In the genomic region with DNA sequence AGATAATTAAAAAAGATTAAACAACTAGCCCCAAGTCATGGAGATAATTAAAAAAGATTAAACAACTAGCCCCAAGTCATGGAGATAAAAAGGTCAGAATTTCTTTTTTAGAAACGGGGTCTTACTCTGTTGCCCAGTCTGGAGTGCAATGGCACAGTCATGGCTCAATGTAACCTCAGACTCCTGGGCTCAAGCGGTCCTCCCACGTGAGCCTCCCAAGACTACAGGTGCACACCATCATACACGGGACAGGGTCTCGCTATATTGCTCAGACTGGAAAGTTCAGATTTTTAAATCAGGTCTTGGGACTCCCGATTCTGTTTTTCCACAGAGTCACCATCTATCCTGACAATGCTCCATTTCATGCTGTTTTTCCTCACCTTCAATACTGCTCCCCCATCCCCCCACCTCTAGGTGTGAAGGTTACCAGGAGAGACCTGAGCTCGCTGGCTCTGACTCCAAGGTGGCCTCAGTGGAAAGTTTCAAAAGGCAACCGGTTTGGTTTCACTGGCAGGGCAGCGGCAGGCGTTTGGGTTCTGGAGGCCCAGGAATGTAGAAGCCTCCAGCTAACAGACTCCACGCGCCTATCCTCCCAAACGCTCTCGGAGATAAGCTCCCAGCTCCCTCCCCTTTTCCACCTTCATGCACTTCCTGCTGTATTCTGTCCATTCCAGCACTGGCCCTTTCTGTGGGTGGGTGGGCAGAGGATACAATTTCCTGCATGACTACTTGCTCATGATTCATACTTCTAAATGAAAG, we compare ENCODE assay signal across 1 cellular context.
TF ChIP-seq lines count a peak whose summit lies in the region.

No MANE protein-coding gene starts in this region.

TF ChIP-seq in SK-N-SH treated with all-trans-retinoic acid at 6 μM for 48 hours, 23 proteins besides CTCF, POLR2A, EP300 and RAD21:
- TF ChIP-seq ESRRG (CRISPR knock-in tag; IDR thresholded peaks at IDR 0.05) = no peak
- no peak for TF ChIP-seq PPARA (CRISPR knock-in tag; IDR thresholded peaks at IDR 0.05; ENCODE audit: borderline replicate concordance)
- no peak for TF ChIP-seq ARNTL (CRISPR knock-in tag; IDR thresholded peaks at IDR 0.05; ENCODE audit: borderline replicate concordance, low read depth)
- no peak for TF ChIP-seq TCF4 (CRISPR knock-in tag; IDR thresholded peaks at IDR 0.05; ENCODE audit: borderline replicate concordance)
- TF ChIP-seq ZNF8 (CRISPR knock-in tag; IDR thresholded peaks at IDR 0.05) = no peak
- TF ChIP-seq, protein P1, sequence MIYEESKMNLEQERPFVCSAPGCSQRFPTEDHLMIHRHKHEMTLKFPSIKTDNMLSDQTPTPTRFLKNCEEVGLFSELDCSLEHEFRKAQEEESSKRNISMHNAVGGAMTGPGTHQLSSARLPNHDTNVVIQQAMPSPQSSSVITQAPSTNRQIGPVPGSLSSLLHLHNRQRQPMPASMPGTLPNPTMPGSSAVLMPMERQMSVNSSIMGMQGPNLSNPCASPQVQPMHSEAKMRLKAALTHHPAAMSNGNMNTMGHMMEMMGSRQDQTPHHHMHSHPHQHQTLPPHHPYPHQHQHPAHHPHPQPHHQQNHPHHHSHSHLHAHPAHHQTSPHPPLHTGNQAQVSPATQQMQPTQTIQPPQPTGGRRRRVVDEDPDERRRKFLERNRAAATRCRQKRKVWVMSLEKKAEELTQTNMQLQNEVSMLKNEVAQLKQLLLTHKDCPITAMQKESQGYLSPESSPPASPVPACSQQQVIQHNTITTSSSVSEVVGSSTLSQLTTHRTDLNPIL (CRISPR knock-in tag; IDR thresholded peaks at IDR 0.05; ENCODE audit: low read depth) = no peak
- TF ChIP-seq CSDC2 (CRISPR knock-in tag; IDR thresholded peaks at IDR 0.05) = no peak
